In the genomic region with DNA sequence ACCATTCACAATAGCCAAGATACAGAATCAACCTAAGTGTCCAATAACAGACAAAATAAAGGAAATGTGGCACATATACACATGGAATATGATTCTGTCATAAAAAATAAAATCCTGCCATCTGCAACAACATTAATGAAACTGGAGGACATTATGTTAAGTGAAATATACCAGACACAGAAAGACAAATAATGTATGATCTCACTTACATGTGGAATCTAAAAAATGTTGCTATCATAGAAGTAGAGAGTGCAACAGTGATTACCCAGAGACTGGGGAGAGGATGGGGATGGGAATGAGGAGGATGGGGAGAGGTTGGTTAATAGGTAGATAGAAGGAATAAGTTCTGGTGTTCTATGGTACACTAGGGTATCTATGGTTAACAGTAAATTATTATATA, we compare ENCODE assay signal across 19 cellular contexts.
"Had no signal": no experiment of that assay in that cellular context is flagged by ENCODE, and none has a peak within 500 bp of the region (broad histone marks: within the 10 kb centered on the region; RNA-seq: fewer than 3 reads in every experiment).

No MANE protein-coding gene starts in this region.

- ATAC-seq: gastrocnemius medialis; left ventricle myocardium superior; lower lobe of right lung; naive thymus-derived CD8-positive, alpha-beta T cell; right cardiac atrium; stimulated activated memory B cell treated with anti-CD40 and anti-IgM and Interleukin-4, amounts not matched to agents 10 μg/mL and 1 μg/mL and 100 μg/mL, for 72 hours; stimulated activated naive CD8-positive, alpha-beta T cell treated with anti-CD3 and anti-CD28 coated beads, Interleukin-15, Interleukin-2, amounts not matched to agents 100 U/mL and 50 U/mL, for 24 hours had no signal

- H3K4me1 ChIP-seq: lower lobe of right lung, prostate gland, sigmoid colon, suprapubic skin, vagina had no signal

- DNase-seq: cortex of kidney; foreskin fibroblast; gastrocnemius medialis; head of caudate nucleus; left ventricle myocardium superior; lower lobe of right lung; naive thymus-derived CD8-positive, alpha-beta T cell; nephron progenitor cell; nucleus accumbens; right cardiac atrium; sigmoid colon; stimulated activated CD4-positive, alpha-beta T cell treated with anti-CD3 and anti-CD28 coated beads, Interleukin-2, amount 100 ng/mL, for 24 hours; stimulated activated CD4-positive, alpha-beta T cell treated with anti-CD3 and anti-CD28 coated beads, Interleukin-4, amount 100 ng/mL, for 24 hours; stimulated activated naive CD8-positive, alpha-beta T cell treated with anti-CD3 and anti-CD28 coated beads, Interleukin-15, Interleukin-2, amounts not matched to agents 100 U/mL and 50 U/mL, for 24 hours; trophoblast cell had no signal

- H3K9me3 Mint-ChIP-seq: naive thymus-derived CD8-positive, alpha-beta T cell; nephron progenitor cell; stimulated activated memory B cell treated with anti-CD40 and anti-IgM and Interleukin-4, amounts not matched to agents 10 μg/mL and 1 μg/mL and 100 μg/mL, for 72 hours had no signal

- H3K9me3 ChIP-seq: gastrocnemius medialis, lower lobe of right lung, prostate gland, sigmoid colon, suprapubic skin, vagina had no signal

- H3K4me1 Mint-ChIP-seq: nephron progenitor cell had no signal

- H3K27ac Mint-ChIP-seq: nephron progenitor cell; stimulated activated memory B cell treated with anti-CD40 and anti-IgM and Interleukin-4, amounts not matched to agents 10 μg/mL and 1 μg/mL and 100 μg/mL, for 72 hours had no signal

- H3K4me3 ChIP-seq: gastrocnemius medialis, lower lobe of right lung, prostate gland, sigmoid colon, suprapubic skin, vagina had no signal

- H3K36me3 ChIP-seq: prostate gland had no signal

- H3K27me3 ChIP-seq: gastrocnemius medialis, sigmoid colon, suprapubic skin, vagina had no signal

- H3K27me3 Mint-ChIP-seq: naive thymus-derived CD8-positive, alpha-beta T cell; stimulated activated memory B cell treated with anti-CD40 and anti-IgM and Interleukin-4, amounts not matched to agents 10 μg/mL and 1 μg/mL and 100 μg/mL, for 72 hours had no signal

- H3K27ac ChIP-seq: gastrocnemius medialis, lower lobe of right lung, prostate gland, sigmoid colon, suprapubic skin, vagina had no signal

- H3K4me3 Mint-ChIP-seq: nephron progenitor cell; stimulated activated memory B cell treated with anti-CD40 and anti-IgM and Interleukin-4, amounts not matched to agents 10 μg/mL and 1 μg/mL and 100 μg/mL, for 72 hours had no signal
